8 cellular contexts compared by ENCODE assay signal in genomic region chr20:3470627-3471396, GRCh38. TPM values are rescaled to one million over a fixed set of nuclear protein-coding genes. Genes with fewer than 3 reads are reported as not detected.
A peak's percentile ranks its signal among the peaks of the same experiment; 100 is the strongest.
DNase-seq lines count a peak whose midpoint lies in the region; ATAC-seq lines count a peak whose summit lies in the region.

TSS of gene ATRN (plus strand) at chr20:3471018. CDS start at chr20:3471108, 90 bp downstream.

- H3K27me3 ChIP-seq in CD4-positive, CD25-positive, alpha-beta regulatory T cell (ENCODE audit: control insufficient read depth, insufficient read depth, low read length), result no peaks in the 10 kb centered on the region

- H3K27me3 Mint-ChIP-seq in CD4-positive, CD25-positive, alpha-beta regulatory T cell, result peaks cover 23% of the 10 kb centered on the region

- H3K4me1 Mint-ChIP-seq in CD4-positive, CD25-positive, alpha-beta regulatory T cell, result peaks cover 13 to 44% (median 36%) of the 10 kb centered on the region in 4 donors

- peak within 1 kb of the TSS; percentile 72 to 91 (median 86) for H3K27ac Mint-ChIP-seq in CD4-positive, CD25-positive, alpha-beta regulatory T cell

- peak; percentile 91 for ATAC-seq in CD4-positive, CD25-positive, alpha-beta regulatory T cell (ENCODE audit: low read depth in 2 of 2)
- ATAC-seq in GM19372 (IDR thresholded peaks at IDR 0.05; ENCODE audit: low read depth, unreplicated experiment) (peak; percentile 81), HG03521 (IDR thresholded peaks at IDR 0.05; ENCODE audit: unreplicated experiment) (peak; percentile 80)

- peak within 1 kb of the TSS; percentile 95 to 99 (median 96) for H3K4me3 Mint-ChIP-seq in CD4-positive, CD25-positive, alpha-beta regulatory T cell

- H3K27ac ChIP-seq in CD4-positive, CD25-positive, alpha-beta regulatory T cell (ENCODE audit: insufficient read depth, low read length, poor library complexity, severe bottlenecking), result peak within 1 kb of the TSS; percentile 56

- H3K4me3 ChIP-seq in CD4-positive, CD25-positive, alpha-beta regulatory T cell (ENCODE audit: low read depth, low read length), result peak within 1 kb of the TSS; percentile 80

- H3K36me3 Mint-ChIP-seq in CD4-positive, CD25-positive, alpha-beta regulatory T cell, result no peaks in the 10 kb centered on the region

- H3K36me3 ChIP-seq in CD4-positive, CD25-positive, alpha-beta regulatory T cell (ENCODE audit: control insufficient read depth, insufficient read depth, low read length), result no peaks in the 10 kb centered on the region

- peaks cover 29% of the 10 kb centered on the region for H3K4me1 ChIP-seq in CD4-positive, CD25-positive, alpha-beta regulatory T cell (ENCODE audit: control insufficient read depth, insufficient read depth, low read length, poor library complexity, severe bottlenecking)

- no peaks in the 10 kb centered on the region for H3K9me3 ChIP-seq in CD4-positive, CD25-positive, alpha-beta regulatory T cell (ENCODE audit: control insufficient read depth in 2 of 2, low read length in 2 of 2)

- H3K9me3 Mint-ChIP-seq in CD4-positive, CD25-positive, alpha-beta regulatory T cell, result peaks cover 0 to 1% (median 0%) of the 10 kb centered on the region in 7 donors

- DNase-seq in CD4-positive, CD25-positive, alpha-beta regulatory T cell, result peak; percentile 77 to 90 (median 82)
- peak; percentile 52 for DNase-seq in NCI-H82 treated with DMSO at 0.1 percent for 48 hours (lab: John Stamatoyannopoulos, UW; ENCODE audit: unreplicated experiment)
- peak; percentile 98 for DNase-seq in activated CD8-positive, alpha-beta memory T cell treated with anti-CD3 and anti-CD28 coated beads for 24 hours
- DNase-seq in effector CD4-positive, alpha-beta T cell, result peak; percentile 73
- DNase-seq in lung microvascular endothelial cell (ENCODE audit: low read depth in 2 of 2), result peak; percentile 93 to 95
- DNase-seq in stimulated activated CD4-positive, alpha-beta T cell treated with anti-CD3 and anti-CD28 coated beads, TNF-alpha, amount 100 ng/mL, for 24 hours (ENCODE audit: low read depth in 3 of 3), result peak; percentile 82 to 93 (median 88)

RNA-seq across cellular contexts. Expression of gene ATRN, which starts in this region (rescaled TPM):
- total RNA-seq in CD4-positive, CD25-positive, alpha-beta regulatory T cell, result 12.9 TPM
- polyA plus RNA-seq in CD4-positive, CD25-positive, alpha-beta regulatory T cell, result 1 to 10 TPM; 5.9 to 7.9 (median 6.9) TPM
- total RNA-seq in lung microvascular endothelial cell, result 20.9 and 25.2 TPM in 2 replicates

Comparison
In these comparisons a context has a peak if more than half of its experiments do, and no peak if none do; other contexts are left out.
1. Peak in every context shown above with its lines: DNase-seq, ATAC-seq, H3K4me3 ChIP-seq and H3K27ac ChIP-seq.